ENCODE assay signal across 19 cellular contexts in genomic region chr14:97298331-97298730, GRCh38.
DNase-seq lines count a peak whose midpoint lies in the region; ATAC-seq and TF ChIP-seq lines count a peak whose summit lies in the region.
"Had no signal": no experiment of that assay in that cellular context is flagged by ENCODE, and none has a peak within 500 bp of the region (broad histone marks: within the 10 kb centered on the region; RNA-seq: fewer than 3 reads in every experiment).

No MANE protein-coding gene starts in this region.

- H3K4me3 ChIP-seq in gastroesophageal sphincter = no peak overlapping the region
- H3K4me3 ChIP-seq: gastrocnemius medialis, GM23248, ovary, Peyer's patch had no signal

- H3K36me3 Mint-ChIP-seq in activated CD8-positive, alpha-beta T cell treated with anti-CD3 and anti-CD28 coated beads for 36 hours (ENCODE audit: low read depth) = no peaks in the 10 kb centered on the region
- no peaks in the 10 kb centered on the region for H3K36me3 Mint-ChIP-seq in activated CD8-positive, alpha-beta T cell treated with anti-CD3 and anti-CD28 coated beads, Interleukin-2, amount 10 ng/mL, durations not matched to agents 7 days and 5 days (ENCODE audit: low read depth)
- no peaks in the 10 kb centered on the region for H3K36me3 Mint-ChIP-seq in WTC11

- 43 to 64% methylated on average over 1 to 7 of the region's 7 CpGs for WGBS in gastroesophageal sphincter (ENCODE audit: low coverage in 1 of 2), 2 donors

- POLR2A ChIA-PET in activated CD8-positive, alpha-beta T cell treated with anti-CD3 and anti-CD28 coated beads for 36 hours (lab: Charles Lee) = no interaction called here
- POLR2A ChIA-PET in activated CD8-positive, alpha-beta T cell treated with anti-CD3 and anti-CD28 coated beads, Interleukin-2, amount 10 ng/mL, durations not matched to agents 7 days and 5 days (lab: Charles Lee) = no interaction called here
- POLR2A ChIA-PET in WTC11 (lab: Charles Lee) = no interaction called here

- H3K27me3 ChIP-seq in gastroesophageal sphincter = peaks cover 19% of the 10 kb centered on the region
- H3K27me3 ChIP-seq: brain microvascular endothelial cell, gastrocnemius medialis, ovary, Peyer's patch had no signal

- H3K36me3 ChIP-seq in gastroesophageal sphincter = no peaks in the 10 kb centered on the region
- H3K36me3 ChIP-seq: brain microvascular endothelial cell, gastrocnemius medialis, ovary, Peyer's patch had no signal

- H3K4me1 Mint-ChIP-seq in activated CD8-positive, alpha-beta T cell treated with anti-CD3 and anti-CD28 coated beads for 36 hours (ENCODE audit: low read depth) = peaks cover 6% of the 10 kb centered on the region
- H3K4me1 Mint-ChIP-seq in activated CD8-positive, alpha-beta T cell treated with anti-CD3 and anti-CD28 coated beads, Interleukin-2, amount 10 ng/mL, durations not matched to agents 7 days and 5 days (ENCODE audit: low read depth) = peaks cover 2% of the 10 kb centered on the region
- peaks cover 29% of the 10 kb centered on the region for H3K4me1 Mint-ChIP-seq in WTC11

- no peak for TF ChIP-seq POLR2A in gastroesophageal sphincter (IDR thresholded peaks at IDR 0.05)

- peaks cover 4% of the 10 kb centered on the region for H3K27me3 Mint-ChIP-seq in activated CD8-positive, alpha-beta T cell treated with anti-CD3 and anti-CD28 coated beads for 36 hours
- peaks cover 29% of the 10 kb centered on the region for H3K27me3 Mint-ChIP-seq in activated CD8-positive, alpha-beta T cell treated with anti-CD3 and anti-CD28 coated beads, Interleukin-2, amount 10 ng/mL, durations not matched to agents 7 days and 5 days (ENCODE audit: low read depth)
- H3K27me3 Mint-ChIP-seq in WTC11 (ENCODE audit: low read depth) = no peaks in the 10 kb centered on the region

- H3K27ac ChIP-seq in gastroesophageal sphincter = no peak overlapping the region
- H3K27ac ChIP-seq: brain microvascular endothelial cell, gastrocnemius medialis, GM23248, ovary, Peyer's patch had no signal

- no peak for TF ChIP-seq EP300 in gastroesophageal sphincter (IDR thresholded peaks at IDR 0.05)

- no peak overlapping the region for H3K4me3 Mint-ChIP-seq in activated CD8-positive, alpha-beta T cell treated with anti-CD3 and anti-CD28 coated beads for 36 hours
- H3K4me3 Mint-ChIP-seq in activated CD8-positive, alpha-beta T cell treated with anti-CD3 and anti-CD28 coated beads, Interleukin-2, amount 10 ng/mL, durations not matched to agents 7 days and 5 days = no peak overlapping the region
- H3K4me3 Mint-ChIP-seq in WTC11 = no peak overlapping the region
- H3K4me3 Mint-ChIP-seq: T-helper 17 cell had no signal

- H3K9me3 Mint-ChIP-seq in activated CD8-positive, alpha-beta T cell treated with anti-CD3 and anti-CD28 coated beads for 36 hours = no peaks in the 10 kb centered on the region
- H3K9me3 Mint-ChIP-seq in activated CD8-positive, alpha-beta T cell treated with anti-CD3 and anti-CD28 coated beads, Interleukin-2, amount 10 ng/mL, durations not matched to agents 7 days and 5 days (ENCODE audit: insufficient read depth) = no peaks in the 10 kb centered on the region
- no peaks in the 10 kb centered on the region for H3K9me3 Mint-ChIP-seq in WTC11

- no peaks in the 10 kb centered on the region for H3K4me1 ChIP-seq in gastroesophageal sphincter
- H3K4me1 ChIP-seq: gastrocnemius medialis, Peyer's patch had no signal

- no peak overlapping the region for H3K27ac Mint-ChIP-seq in activated CD8-positive, alpha-beta T cell treated with anti-CD3 and anti-CD28 coated beads for 36 hours
- H3K27ac Mint-ChIP-seq in activated CD8-positive, alpha-beta T cell treated with anti-CD3 and anti-CD28 coated beads, Interleukin-2, amount 10 ng/mL, durations not matched to agents 7 days and 5 days = no peak overlapping the region
- no peak overlapping the region for H3K27ac Mint-ChIP-seq in WTC11
- H3K27ac Mint-ChIP-seq: T-helper 17 cell had no signal

- in situ Hi-C loops in KBM-7 (cut with MboI; ENCODE audit: low pct_unique_long_range_greater_than_20kb, low sequenced_read_pairs) = no loop called here

- no peak for DNase-seq in activated CD8-positive, alpha-beta T cell treated with anti-CD3 and anti-CD28 coated beads for 36 hours
- DNase-seq in activated CD8-positive, alpha-beta T cell treated with anti-CD3 and anti-CD28 coated beads, Interleukin-2, amount 10 ng/mL, durations not matched to agents 7 days and 5 days = no peak
- DNase-seq in KBM-7 (peak; percentile 15), WTC11 (ENCODE audit: low spot score) (peak; percentile 73), NK-92 (lab: John Stamatoyannopoulos, UW; ENCODE audit: unreplicated experiment) (no peak)
- DNase-seq in stimulated activated CD8-positive, alpha-beta memory T cell treated with anti-CD3 and anti-CD28 coated beads, Interleukin-4, amount 100 ng/mL, for 48 hours = peak; percentile 43
- DNase-seq: activated gamma-delta T cell treated with Interleukin-2 at 50 U/mL for 16 hours; AML-193; brain microvascular endothelial cell; DMS79 treated with DMSO at 0.1 percent for 48 hours; effector memory CD4-positive, alpha-beta T cell; gastrocnemius medialis; GM23248; NCI-H2227 treated with DMSO at 0.1 percent for 48 hours; ovary; Peyer's patch; T-helper 17 cell had no signal

- ATAC-seq in activated CD8-positive, alpha-beta T cell treated with anti-CD3 and anti-CD28 coated beads for 36 hours = no peak
- no peak for ATAC-seq in activated CD8-positive, alpha-beta T cell treated with anti-CD3 and anti-CD28 coated beads, Interleukin-2, amount 10 ng/mL, durations not matched to agents 7 days and 5 days
- ATAC-seq in WTC11 (peak; percentile 66), gastroesophageal sphincter (no peak), GM19351 (IDR thresholded peaks at IDR 0.05; ENCODE audit: unreplicated experiment) (no peak)
- ATAC-seq: gastrocnemius medialis, T-helper 17 cell had no signal

- CTCF ChIA-PET in activated CD8-positive, alpha-beta T cell treated with anti-CD3 and anti-CD28 coated beads for 36 hours (lab: Charles Lee) = interaction anchor here (0.7 to 1.2 kb wide), 4 partner anchors 82 to 114 kb away, joined by 3 read pairs; no protein-coding TSS in a partner anchor
- CTCF ChIA-PET in activated CD8-positive, alpha-beta T cell treated with anti-CD3 and anti-CD28 coated beads, Interleukin-2, amount 10 ng/mL, durations not matched to agents 7 days and 5 days (lab: Charles Lee) = interaction anchor here (0.6 to 0.7 kb wide), 2 partner anchors 9 to 19 kb away, joined by 3 to 4 read pairs; no protein-coding TSS in a partner anchor
- CTCF ChIA-PET in WTC11 (lab: Charles Lee) = interaction anchor here (0.6 to 1.8 kb wide), 14 partner anchors 8 to 711 kb away, joined by 3 to 11 read pairs (median 5); no protein-coding TSS in a partner anchor

- peak; percentile 46 for TF ChIP-seq CTCF in activated CD8-positive, alpha-beta T cell treated with anti-CD3 and anti-CD28 coated beads for 36 hours (IDR thresholded peaks at IDR 0.05)
- TF ChIP-seq CTCF in WTC11 (IDR thresholded peaks at IDR 0.05) (peak; percentile 67), gastroesophageal sphincter (IDR thresholded peaks at IDR 0.05) (no peak)

- H3K9me3 ChIP-seq in gastroesophageal sphincter = no peaks in the 10 kb centered on the region
- H3K9me3 ChIP-seq: gastrocnemius medialis, ovary, Peyer's patch had no signal

- intact Hi-C loops in activated CD8-positive, alpha-beta T cell treated with anti-CD3 and anti-CD28 coated beads for 36 hours (cut with micrococcal nuclease) = no loop called here

TF ChIP-seq in WTC11, 78 proteins besides CTCF, POLR2A, EP300 and RAD21:
- TF ChIP-seq ZNF263 (CRISPR knock-in tag; IDR thresholded peaks at IDR 0.05; ENCODE audit: low read depth) (no peak), ZBTB21 (CRISPR knock-in tag; IDR thresholded peaks at IDR 0.05; ENCODE audit: borderline replicate concordance) (no peak), HMGA2 (CRISPR knock-in tag; IDR thresholded peaks at IDR 0.05) (peak; percentile 62; the same call in 1 of the 2 replicates)

Comparison
In these comparisons a context has a peak if more than half of its experiments do, and no peak if none do; other contexts are left out.
1. DNase-seq: peak in KBM-7 (single experiment), WTC11 (single experiment) and stimulated activated CD8-positive, alpha-beta memory T cell treated with anti-CD3 and anti-CD28 coated beads, Interleukin-4, amount 100 ng/mL, for 48 hours (single experiment); none in activated CD8-positive, alpha-beta T cell treated with anti-CD3 and anti-CD28 coated beads for 36 hours (single experiment), activated CD8-positive, alpha-beta T cell treated with anti-CD3 and anti-CD28 coated beads, Interleukin-2, amount 10 ng/mL, durations not matched to agents 7 days and 5 days (single experiment) and NK-92 (single experiment).
2. CTCF ChIP-seq: peak in activated CD8-positive, alpha-beta T cell treated with anti-CD3 and anti-CD28 coated beads for 36 hours (single experiment) and WTC11 (single experiment); none in gastroesophageal sphincter (0 of 4).